Comparison of ENCODE assay signal across 11 cellular contexts in the genomic region with DNA sequence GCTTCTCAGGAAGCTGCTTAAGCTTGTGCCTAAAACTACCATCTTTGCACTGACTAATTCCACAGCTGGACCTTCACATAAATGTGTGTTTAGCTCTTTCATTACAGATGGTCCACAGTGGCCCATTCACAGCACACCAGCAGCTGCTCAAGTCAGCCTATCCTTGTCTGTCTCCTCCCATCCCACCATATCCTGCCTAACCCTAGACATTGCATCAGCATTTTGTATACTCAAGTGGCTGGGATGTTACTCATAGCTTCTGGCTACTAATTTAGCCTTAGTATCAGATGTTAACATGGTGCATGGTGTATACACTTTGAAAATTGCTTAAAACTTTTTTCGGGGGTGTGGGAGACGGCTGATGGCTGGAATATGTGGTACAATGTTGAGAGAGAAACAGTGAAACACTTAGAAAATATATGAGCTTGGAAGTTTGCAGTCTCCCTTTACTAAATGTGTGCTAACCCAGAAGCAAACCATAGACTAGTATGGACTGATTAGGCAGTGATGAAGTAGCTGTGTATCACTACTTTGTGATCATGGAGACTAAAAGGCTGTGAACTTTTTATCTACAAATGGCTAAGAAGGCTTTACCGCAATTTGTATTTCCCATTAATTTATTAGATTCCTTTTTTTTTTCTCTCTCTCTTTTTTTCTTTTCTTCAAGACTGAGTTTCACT.
DNase-seq lines count a peak whose midpoint lies in the region; ATAC-seq and TF ChIP-seq lines count a peak whose summit lies in the region.
"Had no signal": no experiment of that assay in that cellular context is flagged by ENCODE, and none has a peak within 500 bp of the region (broad histone marks: within the 10 kb centered on the region; RNA-seq: fewer than 3 reads in every experiment).

No MANE protein-coding gene starts in this region.

- H3K4me1 ChIP-seq in left lung (no peaks in the 10 kb centered on the region), esophagus muscularis mucosa (no peaks in the 10 kb centered on the region)

- POLR2A ChIA-PET in CD4-positive, alpha-beta T cell (lab: Charles Lee): no interaction called here

- peaks cover 5 to 28% of the 10 kb centered on the region in 2 donors for H3K36me3 ChIP-seq in left lung
- H3K36me3 ChIP-seq in esophagus muscularis mucosa: peaks cover 19 to 94% (median 50%) of the 10 kb centered on the region in 4 donors
- H3K36me3 ChIP-seq: neutrophil had no signal

- H3K4me1 Mint-ChIP-seq in CD4-positive, alpha-beta T cell (ENCODE audit: low read depth): no peaks in the 10 kb centered on the region
- peaks cover 12% of the 10 kb centered on the region for H3K4me1 Mint-ChIP-seq in HFFc6 (ENCODE audit: low read depth)
- H3K4me1 Mint-ChIP-seq: activated naive CD4-positive, alpha-beta T cell treated with anti-CD3 and anti-CD28 coated beads, Interleukin-2, amount 10 ng/mL, durations not matched to agents 7 days and 5 days had no signal

- no peaks in the 10 kb centered on the region for H3K27me3 Mint-ChIP-seq in CD4-positive, alpha-beta T cell
- H3K27me3 Mint-ChIP-seq in HFFc6 (ENCODE audit: insufficient read depth): no peaks in the 10 kb centered on the region
- H3K27me3 Mint-ChIP-seq: activated naive CD4-positive, alpha-beta T cell treated with anti-CD3 and anti-CD28 coated beads, Interleukin-2, amount 10 ng/mL, durations not matched to agents 7 days and 5 days had no signal

- H3K27me3 ChIP-seq in CD4-positive, alpha-beta T cell (ENCODE audit: control insufficient read depth, insufficient read depth, low read length): no peaks in the 10 kb centered on the region
- H3K27me3 ChIP-seq in left lung (no peaks in the 10 kb centered on the region), esophagus muscularis mucosa (no peaks in the 10 kb centered on the region)
- H3K27me3 ChIP-seq: neutrophil had no signal

- DNase-seq in CD4-positive, alpha-beta T cell: no peak
- peak; percentile 75 for DNase-seq in HFFc6
- peak; percentile 86 for DNase-seq in astrocyte of the spinal cord (ENCODE audit: low read depth, low spot score)
- no peak for DNase-seq in left lung
- DNase-seq in esophagus muscularis mucosa (ENCODE audit: extremely low spot score): no peak
- no peak for DNase-seq in T-helper 2 cell
- DNase-seq: activated naive CD4-positive, alpha-beta T cell treated with anti-CD3 and anti-CD28 coated beads, Interleukin-2, amount 10 ng/mL, durations not matched to agents 7 days and 5 days; NCI-H446 treated with DMSO at 0.1 percent for 48 hours had no signal

- peaks cover 93% of the 10 kb centered on the region for H3K36me3 Mint-ChIP-seq in CD4-positive, alpha-beta T cell (ENCODE audit: low read depth)
- no peaks in the 10 kb centered on the region for H3K36me3 Mint-ChIP-seq in HFFc6 (ENCODE audit: low read depth)

- ATAC-seq in CD4-positive, alpha-beta T cell (ENCODE audit: poor library complexity): peak; percentile 32
- peak; percentile 46 for ATAC-seq in left lung
- no peak for ATAC-seq in HG02884 (IDR thresholded peaks at IDR 0.05; ENCODE audit: unreplicated experiment)
- ATAC-seq in HG02610 (IDR thresholded peaks at IDR 0.05; ENCODE audit: unreplicated experiment): no peak

- no peak for TF ChIP-seq CTCF in CD4-positive, alpha-beta T cell (IDR thresholded peaks at IDR 0.05)
- TF ChIP-seq CTCF in HFFc6 (IDR thresholded peaks at IDR 0.05) (no peak), astrocyte of the spinal cord (IDR thresholded peaks at IDR 0.05; ENCODE audit: low read depth, low read length) (no peak), left lung (IDR thresholded peaks at IDR 0.05) (no peak), esophagus muscularis mucosa (IDR thresholded peaks at IDR 0.05) (no peak)

- intact Hi-C loops in CD4-positive, alpha-beta T cell (cut with DNase I, micrococcal nuclease): no loop called here
- intact Hi-C loops in left lung (cut with DNase I) (no loop called here), esophagus muscularis mucosa (cut with DNase I) (no loop called here)

- in situ Hi-C loops in astrocyte of the spinal cord (cut with HindIII; ENCODE audit: low sequenced_read_pairs): no loop called here

- H3K27ac ChIP-seq in CD4-positive, alpha-beta T cell (ENCODE audit: low read depth, low read length): no peak overlapping the region
- H3K27ac ChIP-seq in left lung (no peak overlapping the region), esophagus muscularis mucosa (replicated peaks in 1 of 4) (no peak overlapping the region)
- H3K27ac ChIP-seq: neutrophil had no signal

- CTCF ChIA-PET in CD4-positive, alpha-beta T cell (lab: Charles Lee): no interaction called here

- 100% methylated on average over 3 of the region's 3 CpGs for WGBS in esophagus muscularis mucosa

- H3K4me3 ChIP-seq in astrocyte of the spinal cord (ENCODE audit: low read depth, low read length): no peak overlapping the region
- H3K4me3 ChIP-seq in left lung: no peak overlapping the region
- H3K4me3 ChIP-seq in esophagus muscularis mucosa: no peak overlapping the region

- no peak for TF ChIP-seq EP300 in esophagus muscularis mucosa (IDR thresholded peaks at IDR 0.05)

- TF ChIP-seq POLR2A in esophagus muscularis mucosa (IDR thresholded peaks at IDR 0.05; ENCODE audit: low read depth): no peak

- H3K9me3 ChIP-seq in CD4-positive, alpha-beta T cell (ENCODE audit: control insufficient read depth, low read length): no peaks in the 10 kb centered on the region
- H3K9me3 ChIP-seq in left lung (no peaks in the 10 kb centered on the region), esophagus muscularis mucosa (no peaks in the 10 kb centered on the region)
- H3K9me3 ChIP-seq: neutrophil had no signal

- H3K27ac Mint-ChIP-seq in CD4-positive, alpha-beta T cell: no peak overlapping the region
- peak overlapping the region; percentile 83 for H3K27ac Mint-ChIP-seq in HFFc6
- H3K27ac Mint-ChIP-seq: activated naive CD4-positive, alpha-beta T cell treated with anti-CD3 and anti-CD28 coated beads, Interleukin-2, amount 10 ng/mL, durations not matched to agents 7 days and 5 days had no signal

- H3K9me3 Mint-ChIP-seq in CD4-positive, alpha-beta T cell: no peaks in the 10 kb centered on the region
- H3K9me3 Mint-ChIP-seq in HFFc6: no peaks in the 10 kb centered on the region
- H3K9me3 Mint-ChIP-seq: activated naive CD4-positive, alpha-beta T cell treated with anti-CD3 and anti-CD28 coated beads, Interleukin-2, amount 10 ng/mL, durations not matched to agents 7 days and 5 days had no signal

- H3K4me3 Mint-ChIP-seq in CD4-positive, alpha-beta T cell: no peak overlapping the region
- no peak overlapping the region for H3K4me3 Mint-ChIP-seq in HFFc6
- H3K4me3 Mint-ChIP-seq: activated naive CD4-positive, alpha-beta T cell treated with anti-CD3 and anti-CD28 coated beads, Interleukin-2, amount 10 ng/mL, durations not matched to agents 7 days and 5 days had no signal

Comparison
In these comparisons a context has a peak if more than half of its experiments do, and no peak if none do; other contexts are left out.
1. ATAC-seq: peak in CD4-positive, alpha-beta T cell (single experiment) and left lung (single experiment); none in HG02884 (single experiment) and HG02610 (single experiment).
2. DNase-seq: peak in HFFc6 (single experiment) and astrocyte of the spinal cord (single experiment); none in CD4-positive, alpha-beta T cell (0 of 10), left lung (0 of 2), esophagus muscularis mucosa (single experiment) and T-helper 2 cell (0 of 5).